ENCODE assay signal across 8 cellular contexts in genomic region chr2:112582314-112582746, GRCh38. TPM values are rescaled to one million over a fixed set of nuclear protein-coding genes. Genes with fewer than 3 reads are reported as not detected.
DNase-seq lines count a peak whose midpoint lies in the region; ATAC-seq and TF ChIP-seq lines count a peak whose summit lies in the region.

No MANE protein-coding gene starts in this region.

- ATAC-seq in Right ventricle myocardium superior (ENCODE audit: poor library complexity) (peak; percentile 7), HG02571 (IDR thresholded peaks at IDR 0.05; ENCODE audit: unreplicated experiment) (no peak)

- TF ChIP-seq POLR2A in uterus (IDR thresholded peaks at IDR 0.05), result no peak

- H3K4me3 ChIP-seq in colonic mucosa (no peak overlapping the region), uterus (no peak overlapping the region)

- TF ChIP-seq CTCF in colonic mucosa (IDR thresholded peaks at IDR 0.05) (peak; percentile 50), uterus (IDR thresholded peaks at IDR 0.05) (peak; percentile 48 to 59 (median 58))

- H3K9me3 ChIP-seq in colonic mucosa, result no peaks in the 10 kb centered on the region
- H3K9me3 ChIP-seq in uterus, result no peaks in the 10 kb centered on the region

- DNase-seq in Right ventricle myocardium superior, result no peak
- DNase-seq in cardiac septum (ENCODE audit: low spot score), result no peak
- DNase-seq in NCI-H1694 treated with DMSO at 0.1 percent for 48 hours (lab: John Stamatoyannopoulos, UW), result peak; percentile 83
- peak; percentile 33 for DNase-seq in T-helper 2 cell treated with Interferon-gamma antibody and Interleukin-4, amounts not matched to agents 5 μg/mL and 100 μg/mL, for 36 hours (ENCODE audit: low spot score)
- peak; percentile 29 for DNase-seq in colonic mucosa
- DNase-seq in mucosa of gallbladder (ENCODE audit: low spot score), result peak; percentile 33
- DNase-seq in uterus, result no peak

- H3K36me3 ChIP-seq in colonic mucosa (no peaks in the 10 kb centered on the region), uterus (no peaks in the 10 kb centered on the region)

- H3K27ac Mint-ChIP-seq in T-helper 2 cell treated with Interferon-gamma antibody and Interleukin-4, amounts not matched to agents 5 μg/mL and 100 μg/mL, for 36 hours, result peak overlapping the region; percentile 63

- H3K4me1 Mint-ChIP-seq in T-helper 2 cell treated with Interferon-gamma antibody and Interleukin-4, amounts not matched to agents 5 μg/mL and 100 μg/mL, for 36 hours (ENCODE audit: low read depth), result peaks cover 31% of the 10 kb centered on the region

- H3K27ac ChIP-seq in colonic mucosa, result no peak overlapping the region
- H3K27ac ChIP-seq in uterus, result no peak overlapping the region

- no peaks in the 10 kb centered on the region for H3K9me3 Mint-ChIP-seq in T-helper 2 cell treated with Interferon-gamma antibody and Interleukin-4, amounts not matched to agents 5 μg/mL and 100 μg/mL, for 36 hours

- H3K4me1 ChIP-seq in colonic mucosa, result no peaks in the 10 kb centered on the region
- H3K4me1 ChIP-seq in uterus, result peaks cover 5 to 7% of the 10 kb centered on the region in 2 donors

- no peaks in the 10 kb centered on the region for H3K27me3 Mint-ChIP-seq in T-helper 2 cell treated with Interferon-gamma antibody and Interleukin-4, amounts not matched to agents 5 μg/mL and 100 μg/mL, for 36 hours (ENCODE audit: low read depth)

- H3K9ac ChIP-seq in colonic mucosa (ENCODE audit: low read depth in 2 of 2, low read length in 2 of 2), result no peak overlapping the region

- peaks cover 14% of the 10 kb centered on the region for H3K36me3 Mint-ChIP-seq in T-helper 2 cell treated with Interferon-gamma antibody and Interleukin-4, amounts not matched to agents 5 μg/mL and 100 μg/mL, for 36 hours (ENCODE audit: low read depth)

- H3K4me3 Mint-ChIP-seq in T-helper 2 cell treated with Interferon-gamma antibody and Interleukin-4, amounts not matched to agents 5 μg/mL and 100 μg/mL, for 36 hours, result no peak overlapping the region

- H3K27me3 ChIP-seq in colonic mucosa (no peaks in the 10 kb centered on the region), uterus (no peaks in the 10 kb centered on the region)

- intact Hi-C loops in Right ventricle myocardium superior (cut with DNase I) (loop anchor here (2.0 to 5.0 kb wide), 2 partner anchors 40 to 100 kb away; partner anchors contain the start of genes POLR1B and TTL), cardiac septum (cut with DNase I) (loop anchor here (5.0 kb wide), 1 partner anchor 325 kb away; the partner anchor contains the start of gene ZC3H8), colonic mucosa (cut with DNase I) (no loop called here), uterus (cut with DNase I; ENCODE audit: low total_unique reads) (loop anchor here (10.0 kb wide), 1 partner anchor 98 kb away; the partner anchor contains the start of gene TTL)

RNA-seq across cellular contexts. Expression of gene CHCHD5, which starts 2.1 kb away (rescaled TPM):
- total RNA-seq in Right ventricle myocardium superior (18.7 TPM), cardiac septum (24.9 TPM), colonic mucosa (10 to 100 TPM; 27.0 to 39.5 TPM), mucosa of gallbladder (40.3 TPM), uterus (10 to 100 TPM in 1 of 4 donors, 1 to 10 TPM in 2, not detected in 1; 6.5 to 22.6 (median 8.4) TPM)

RNA-seq across cellular contexts. Expression of gene POLR1B, which starts 40.1 kb away (rescaled TPM):
- total RNA-seq in Right ventricle myocardium superior, result 9.1 TPM
- total RNA-seq in cardiac septum, result 10.1 TPM
- total RNA-seq in colonic mucosa, result 10 to 100 TPM; 13.5 to 29.6 TPM
- 13.8 TPM for total RNA-seq in mucosa of gallbladder
- total RNA-seq in uterus, result 10 to 100 TPM in 3 of 4 donors, 1 to 10 TPM in 1; 6.8 to 41.4 (median 17.8) TPM

Comparison
In these comparisons a context has a peak if more than half of its experiments do, and no peak if none do; other contexts are left out.
1. DNase-seq: peak in NCI-H1694 treated with DMSO at 0.1 percent for 48 hours (single experiment), T-helper 2 cell treated with Interferon-gamma antibody and Interleukin-4, amounts not matched to agents 5 μg/mL and 100 μg/mL, for 36 hours (single experiment), colonic mucosa (single experiment) and mucosa of gallbladder (single experiment); none in Right ventricle myocardium superior (single experiment), cardiac septum (single experiment) and uterus (0 of 2).